8 cellular contexts compared by ENCODE assay signal in genomic region chr9:132977626-132978450, GRCh38. TPM values are rescaled to one million over a fixed set of nuclear protein-coding genes. Genes with fewer than 3 reads are reported as not detected.
DNase-seq lines count a peak whose midpoint lies in the region; ATAC-seq and TF ChIP-seq lines count a peak whose summit lies in the region.

No MANE protein-coding gene starts in this region.

- DNase-seq in BJ (ENCODE audit: low read depth) (no peak), GM19240 (ENCODE audit: insufficient read length, low spot score) (peak; percentile 69), NB4 (ENCODE audit: low read depth) (peak; percentile 82), left lobe of liver (ENCODE audit: low spot score) (peak; percentile 51)
- DNase-seq in activated CD4-positive, CD25-positive, alpha-beta regulatory T cell treated with anti-CD3 and anti-CD28 coated beads, Interleukin-2, amount 50 U/mL, for 16 hours (ENCODE audit: low read depth, low spot score) = peak; percentile 46
- peak; percentile 36 to 51 for DNase-seq in central memory CD8-positive, alpha-beta T cell (ENCODE audit: low spot score in 2 of 2)
- peak; percentile 36 to 43 (median 38) for DNase-seq in stimulated activated CD4-positive, alpha-beta T cell treated with anti-CD3 and anti-CD28 coated beads, TNF-alpha, amount 100 ng/mL, for 4 hours (ENCODE audit: low read depth in 3 of 3)

- TF ChIP-seq CTCF in BJ (IDR thresholded peaks at IDR 0.05; ENCODE audit: insufficient read depth, low read depth, low read length) = peak; percentile 87
- peak; percentile 84 for TF ChIP-seq CTCF in NB4 (IDR thresholded peaks at IDR 0.05; ENCODE audit: low read depth, low read length)

- H3K9me3 Mint-ChIP-seq in central memory CD8-positive, alpha-beta T cell = no peaks in the 10 kb centered on the region

- H3K36me3 Mint-ChIP-seq in central memory CD8-positive, alpha-beta T cell (ENCODE audit: insufficient read depth) = no peaks in the 10 kb centered on the region

- POLR2A ChIA-PET in BJ (lab: Charles Lee) = no interaction called here

- peaks cover 13% of the 10 kb centered on the region for H3K4me1 Mint-ChIP-seq in central memory CD8-positive, alpha-beta T cell

- H3K27ac Mint-ChIP-seq in central memory CD8-positive, alpha-beta T cell (ENCODE audit: low read depth) = no peak overlapping the region

- CTCF ChIA-PET in BJ (lab: Yijun Ruan, JAX) = interaction anchor here (0.7 to 3.6 kb wide), 17 partner anchors 8 to 507 kb away, joined by 3 to 18 read pairs (median 4); no protein-coding TSS in a partner anchor

- no peak overlapping the region for H3K4me3 Mint-ChIP-seq in central memory CD8-positive, alpha-beta T cell

- H3K36me3 ChIP-seq in BJ (ENCODE audit: control insufficient read depth, insufficient read depth, low read length) = no peaks in the 10 kb centered on the region

- H3K27me3 ChIP-seq in BJ (ENCODE audit: control insufficient read depth, insufficient read depth, low read length) = peaks cover 26% of the 10 kb centered on the region

- no peak for TF ChIP-seq POLR2A in NB4 (IDR thresholded peaks at IDR 0.05; ENCODE audit: extremely low read depth, insufficient read length)

- peaks cover 85% of the 10 kb centered on the region for H3K27me3 Mint-ChIP-seq in central memory CD8-positive, alpha-beta T cell

- ATAC-seq in central memory CD8-positive, alpha-beta T cell (replicated peaks; ENCODE audit: extremely low read depth, poor library complexity, severe bottlenecking) = peak; percentile 71
- ATAC-seq in left lobe of liver (peak; percentile 88), HG03460 (IDR thresholded peaks at IDR 0.05; ENCODE audit: unreplicated experiment) (no peak)

- H3K4me3 ChIP-seq in BJ (ENCODE audit: low read depth, low read length) (no peak overlapping the region), NB4 (ENCODE audit: low read depth, low read length) (no peak overlapping the region)

RNA-seq across cellular contexts. Expression of gene GFI1B, which starts 0.7 kb away (rescaled TPM):
- polyA plus RNA-seq in BJ (2011; rRNA removed) = 0.16 TPM in 1 of 2 replicates, not detected in the other
- polyA minus RNA-seq in BJ (2011; rRNA and poly(A)+ RNA removed) = not detected in 2 replicates
- 0.15 TPM for total RNA-seq in left lobe of liver

RNA-seq across cellular contexts. Expression of gene TSC1, which starts 33.4 kb away (rescaled TPM):
- 45.2 and 45.6 TPM in 2 replicates for polyA plus RNA-seq in BJ (2011; rRNA removed)
- polyA minus RNA-seq in BJ (2011; rRNA and poly(A)+ RNA removed) = 58.2 and 81.1 TPM in 2 replicates
- 16.8 TPM for total RNA-seq in left lobe of liver

RNA-seq across cellular contexts. Expression of gene GTF3C5, which starts 53.0 kb away (rescaled TPM):
- 36.0 and 47.7 TPM in 2 replicates for polyA plus RNA-seq in BJ (2011; rRNA removed)
- polyA minus RNA-seq in BJ (2011; rRNA and poly(A)+ RNA removed) = 32.0 and 48.1 TPM in 2 replicates
- total RNA-seq in left lobe of liver = 24.6 TPM
